In genomic region chr19:1836458-1837221, GRCh38 we compare ENCODE assay signal across 16 cellular contexts.
"Had no signal": no experiment of that assay in that cellular context is flagged by ENCODE, and none has a peak within 500 bp of the region (broad histone marks: within the 10 kb centered on the region; RNA-seq: fewer than 3 reads in every experiment).

No MANE protein-coding gene starts in this region.

- H3K27me3 Mint-ChIP-seq: activated CD8-positive, alpha-beta memory T cell treated with anti-CD3 and anti-CD28 coated beads, Interleukin-2, amount 10 ng/mL, durations not matched to agents 7 days and 5 days; activated naive CD8-positive, alpha-beta T cell; brain; memory B cell; naive thymus-derived CD4-positive, alpha-beta T cell; T-helper 17 cell had no signal

- H3K27me3 ChIP-seq: foreskin keratinocyte, neutrophil, tibial nerve, vagina had no signal

- ATAC-seq: left ventricle myocardium superior had no signal

- H3K4me1 Mint-ChIP-seq: activated CD8-positive, alpha-beta memory T cell treated with anti-CD3 and anti-CD28 coated beads, Interleukin-2, amount 10 ng/mL, durations not matched to agents 7 days and 5 days had no signal

- H3K9me3 ChIP-seq: mucosa of descending colon, neutrophil, tibial nerve, vagina had no signal

- H3K27ac Mint-ChIP-seq: activated CD8-positive, alpha-beta memory T cell treated with anti-CD3 and anti-CD28 coated beads, Interleukin-2, amount 10 ng/mL, durations not matched to agents 7 days and 5 days; activated naive CD8-positive, alpha-beta T cell; brain; memory B cell; naive thymus-derived CD4-positive, alpha-beta T cell had no signal

- H3K36me3 ChIP-seq: vagina had no signal

- H3K27ac ChIP-seq: coronary artery, foreskin keratinocyte, neutrophil, tibial nerve, vagina had no signal

- H3K36me3 Mint-ChIP-seq: activated CD8-positive, alpha-beta memory T cell treated with anti-CD3 and anti-CD28 coated beads, Interleukin-2, amount 10 ng/mL, durations not matched to agents 7 days and 5 days; activated naive CD8-positive, alpha-beta T cell; brain; naive thymus-derived CD4-positive, alpha-beta T cell had no signal

- H3K9me3 Mint-ChIP-seq: activated T-cell treated with anti-CD3 and anti-CD28 coated beads, Interleukin-2, amount 50 U/mL, for 4 hours; brain; memory B cell; naive thymus-derived CD4-positive, alpha-beta T cell had no signal

- H3K4me3 Mint-ChIP-seq: activated CD8-positive, alpha-beta memory T cell treated with anti-CD3 and anti-CD28 coated beads, Interleukin-2, amount 10 ng/mL, durations not matched to agents 7 days and 5 days; activated naive CD8-positive, alpha-beta T cell; activated T-cell treated with anti-CD3 and anti-CD28 coated beads, Interleukin-2, amount 50 U/mL, for 4 hours; brain; memory B cell; T-helper 17 cell had no signal

- DNase-seq: activated CD8-positive, alpha-beta memory T cell treated with anti-CD3 and anti-CD28 coated beads, Interleukin-2, amount 10 ng/mL, durations not matched to agents 7 days and 5 days; central memory CD4-positive, alpha-beta T cell; foreskin keratinocyte; kidney glomerular epithelial cell; left ventricle myocardium superior had no signal

- H3K4me3 ChIP-seq: coronary artery, mucosa of descending colon, tibial nerve, vagina had no signal
